In genomic region chr2:179460530-179460929, GRCh38 we compare ENCODE assay signal across 11 cellular contexts.
A peak's percentile ranks its signal among the peaks of the same experiment; 100 is the strongest.
DNase-seq lines count a peak whose midpoint lies in the region; ATAC-seq, FAIRE-seq and TF ChIP-seq lines count a peak whose summit lies in the region.
"Had no signal": no experiment of that assay in that cellular context is flagged by ENCODE, and none has a peak within 500 bp of the region (broad histone marks: within the 10 kb centered on the region; RNA-seq: fewer than 3 reads in every experiment).

No MANE protein-coding gene starts in this region.

- no peaks in the 10 kb centered on the region for H3K9me3 ChIP-seq in kidney (ENCODE audit: control insufficient read depth in 1 of 2, low read length in 2 of 2)

- no peak overlapping the region for H3K9ac ChIP-seq in kidney (ENCODE audit: low read length in 2 of 2)
- H3K9ac ChIP-seq: BLaER1 had no signal

- peak; percentile 42 for DNase-seq in activated CD4-positive, alpha-beta T cell treated with anti-CD3 and anti-CD28 coated beads for 48 hours
- no peak for DNase-seq in activated CD4-positive, alpha-beta T cell treated with anti-CD3 and anti-CD28 coated beads, Interleukin-2, amount 10 ng/mL, durations not matched to agents 24 days and 14 days
- DNase-seq in RPMI7951 (ENCODE audit: low read depth) (peak; percentile 98), fibroblast of mammary gland (ENCODE audit: low read depth) (peak; percentile 99), NCI-H69 (lab: John Stamatoyannopoulos, UW) (no peak), kidney (no peak), sciatic nerve (ENCODE audit: low spot score) (no peak)
- DNase-seq in stimulated activated CD4-positive, alpha-beta T cell treated with anti-CD3 and anti-CD28 coated beads, TNF-alpha, amount 100 ng/mL, for 48 hours (ENCODE audit: low read depth in 3 of 3): peak in 2 of 3 donors; percentile 2 to 20

- H3K27ac ChIP-seq in kidney (ENCODE audit: low read depth in 2 of 2, low read length in 2 of 2): no peak overlapping the region
- H3K27ac ChIP-seq: BLaER1 had no signal

- H3K36me3 ChIP-seq in kidney (ENCODE audit: control insufficient read depth in 1 of 2, insufficient read depth in 2 of 2, low read length in 2 of 2): peaks cover 0 to 2% of the 10 kb centered on the region in 2 donors
- H3K36me3 ChIP-seq: BLaER1 had no signal

- H3K27ac Mint-ChIP-seq in activated CD4-positive, alpha-beta T cell treated with anti-CD3 and anti-CD28 coated beads, Interleukin-2, amount 10 ng/mL, durations not matched to agents 24 days and 14 days: no peak overlapping the region

- no peaks in the 10 kb centered on the region for H3K36me3 Mint-ChIP-seq in activated CD4-positive, alpha-beta T cell treated with anti-CD3 and anti-CD28 coated beads, Interleukin-2, amount 10 ng/mL, durations not matched to agents 24 days and 14 days (ENCODE audit: low read depth)
- H3K36me3 Mint-ChIP-seq: activated naive CD4-positive, alpha-beta T cell treated with anti-CD3 and anti-CD28 coated beads, Interleukin-2, amount 50 U/mL, for 24 hours had no signal

- H3K4me3 Mint-ChIP-seq in activated CD4-positive, alpha-beta T cell treated with anti-CD3 and anti-CD28 coated beads, Interleukin-2, amount 10 ng/mL, durations not matched to agents 24 days and 14 days: no peak overlapping the region
- H3K4me3 Mint-ChIP-seq: activated naive CD4-positive, alpha-beta T cell treated with anti-CD3 and anti-CD28 coated beads, Interleukin-2, amount 50 U/mL, for 24 hours had no signal

- intact Hi-C loops in activated CD4-positive, alpha-beta T cell treated with anti-CD3 and anti-CD28 coated beads, Interleukin-2, amount 10 ng/mL, durations not matched to agents 24 days and 14 days (cut with micrococcal nuclease): no loop called here
- intact Hi-C loops in kidney (cut with DNase I) (no loop called here), sciatic nerve (cut with DNase I) (no loop called here)

- no peaks in the 10 kb centered on the region for H3K27me3 Mint-ChIP-seq in activated CD4-positive, alpha-beta T cell treated with anti-CD3 and anti-CD28 coated beads, Interleukin-2, amount 10 ng/mL, durations not matched to agents 24 days and 14 days

- no peak overlapping the region for H3K4me3 ChIP-seq in fibroblast of mammary gland (ENCODE audit: control insufficient read depth, low read depth, low read length)
- no peak overlapping the region for H3K4me3 ChIP-seq in kidney (ENCODE audit: low read length in 2 of 2)
- H3K4me3 ChIP-seq: BLaER1 had no signal

- no peak for FAIRE-seq in kidney (lab: Jason Lieb, UNC)
- FAIRE-seq: islet of Langerhans had no signal

- no peak for ATAC-seq in sciatic nerve

- no peaks in the 10 kb centered on the region for H3K4me1 ChIP-seq in kidney (ENCODE audit: control insufficient read depth in 1 of 2, insufficient read depth in 1 of 2, low read depth in 1 of 2, low read length in 2 of 2)
- H3K4me1 ChIP-seq: BLaER1 had no signal

- no peaks in the 10 kb centered on the region for H3K4me1 Mint-ChIP-seq in activated CD4-positive, alpha-beta T cell treated with anti-CD3 and anti-CD28 coated beads, Interleukin-2, amount 10 ng/mL, durations not matched to agents 24 days and 14 days
- H3K4me1 Mint-ChIP-seq: activated naive CD4-positive, alpha-beta T cell treated with anti-CD3 and anti-CD28 coated beads, Interleukin-2, amount 50 U/mL, for 24 hours had no signal

- H3K9me3 Mint-ChIP-seq in activated CD4-positive, alpha-beta T cell treated with anti-CD3 and anti-CD28 coated beads, Interleukin-2, amount 10 ng/mL, durations not matched to agents 24 days and 14 days: no peaks in the 10 kb centered on the region

- TF ChIP-seq CTCF in fibroblast of mammary gland (conservative IDR thresholded peaks at IDR 0.05; ENCODE audit: control insufficient read depth, insufficient read depth, low read depth, low read length) (no peak), kidney (IDR thresholded peaks at IDR 0.05; ENCODE audit: borderline replicate concordance, extremely low read depth, insufficient read depth) (no peak)

Comparison
In these comparisons a context has a peak if more than half of its experiments do, and no peak if none do; other contexts are left out.
1. DNase-seq: peak in activated CD4-positive, alpha-beta T cell treated with anti-CD3 and anti-CD28 coated beads for 48 hours (single experiment), RPMI7951 (single experiment), fibroblast of mammary gland (single experiment) and stimulated activated CD4-positive, alpha-beta T cell treated with anti-CD3 and anti-CD28 coated beads, TNF-alpha, amount 100 ng/mL, for 48 hours (2 of 3); none in activated CD4-positive, alpha-beta T cell treated with anti-CD3 and anti-CD28 coated beads, Interleukin-2, amount 10 ng/mL, durations not matched to agents 24 days and 14 days (single experiment), NCI-H69 (single experiment), kidney (single experiment) and sciatic nerve (single experiment).